Comparison of ENCODE assay signal across 1 cellular context in genomic region chr1:22048351-22049192, GRCh38.
TF ChIP-seq lines count a peak whose summit lies in the region.

No MANE protein-coding gene starts in this region.

TF ChIP-seq in HepG2, 621 proteins besides CTCF, POLR2A, EP300 and RAD21 (continued from another document):
- peak; percentile 49; the same call in 1 of the 2 replicates for TF ChIP-seq MXD4 (CRISPR knock-in tag; IDR thresholded peaks at IDR 0.05)
- TF ChIP-seq NCOA2 (CRISPR knock-in tag; IDR thresholded peaks at IDR 0.05): peak; percentile 10; the same call in 1 of the 2 replicates
- TF ChIP-seq BHLHE40 (IDR thresholded peaks at IDR 0.05; ENCODE audit: low read length): 0 out of 2 replicates have a peak, but pooled peaks have one; percentile 57
- TF ChIP-seq, protein P1, sequence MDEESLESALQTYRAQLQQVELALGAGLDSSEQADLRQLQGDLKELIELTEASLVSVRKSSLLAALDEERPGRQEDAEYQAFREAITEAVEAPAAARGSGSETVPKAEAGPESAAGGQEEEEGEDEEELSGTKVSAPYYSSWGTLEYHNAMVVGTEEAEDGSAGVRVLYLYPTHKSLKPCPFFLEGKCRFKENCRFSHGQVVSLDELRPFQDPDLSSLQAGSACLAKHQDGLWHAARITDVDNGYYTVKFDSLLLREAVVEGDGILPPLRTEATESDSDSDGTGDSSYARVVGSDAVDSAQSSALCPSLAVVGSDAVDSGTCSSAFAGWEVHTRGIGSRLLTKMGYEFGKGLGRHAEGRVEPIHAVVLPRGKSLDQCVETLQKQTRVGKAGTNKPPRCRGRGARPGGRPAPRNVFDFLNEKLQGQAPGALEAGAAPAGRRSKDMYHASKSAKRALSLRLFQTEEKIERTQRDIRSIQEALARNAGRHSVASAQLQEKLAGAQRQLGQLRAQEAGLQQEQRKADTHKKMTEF (CRISPR knock-in tag; IDR thresholded peaks at IDR 0.05): peak; percentile 49; the same call in 1 of the 2 replicates
- no peak for TF ChIP-seq NFATC3 (CRISPR knock-in tag; IDR thresholded peaks at IDR 0.05)
- peak in 1 of 2 experiments; percentile 65; a peak in 2 of 4 replicates for TF ChIP-seq ATF4 (CRISPR knock-in tag; IDR thresholded peaks at IDR 0.05)
- no peak for TF ChIP-seq JDP2 (CRISPR knock-in tag; IDR thresholded peaks at IDR 0.05; ENCODE audit: borderline replicate concordance)
- TF ChIP-seq NFYB (CRISPR knock-in tag; IDR thresholded peaks at IDR 0.05): peak; percentile 73
- TF ChIP-seq HNF1B (CRISPR knock-in tag; IDR thresholded peaks at IDR 0.05): peak; percentile 44; the same call in 1 of the 2 replicates
- TF ChIP-seq NONO (IDR thresholded peaks at IDR 0.05): no peak
- no peak for TF ChIP-seq NONO (CRISPR knock-in tag; conservative IDR thresholded peaks at IDR 0.05)
- TF ChIP-seq RXRB (CRISPR knock-in tag; IDR thresholded peaks at IDR 0.05; ENCODE audit: borderline replicate concordance): no peak
- no peak for TF ChIP-seq SOX6 (IDR thresholded peaks at IDR 0.05)
- TF ChIP-seq SOX6 (CRISPR knock-in tag; IDR thresholded peaks at IDR 0.05): peak; percentile 23; the same call in 1 of the 2 replicates
- TF ChIP-seq HOMEZ (CRISPR knock-in tag; IDR thresholded peaks at IDR 0.05; ENCODE audit: low read depth): peak; percentile 23; the same call in 1 of the 2 replicates
- peak; percentile 40; the same call in 1 of the 2 replicates for TF ChIP-seq GATAD2A (CRISPR knock-in tag; IDR thresholded peaks at IDR 0.05)
- TF ChIP-seq ZNF501 (CRISPR knock-in tag; IDR thresholded peaks at IDR 0.05): peak; percentile 58
- TF ChIP-seq SAP130 (CRISPR knock-in tag; IDR thresholded peaks at IDR 0.05; ENCODE audit: low read depth): 0 out of 2 replicates have a peak, but pooled peaks have one; percentile 35
- TF ChIP-seq ZNF605 (CRISPR knock-in tag; IDR thresholded peaks at IDR 0.05): 0 out of 2 replicates have a peak, but pooled peaks have one; percentile 27
- no peak for TF ChIP-seq FOXA1 (IDR thresholded peaks at IDR 0.05)
- TF ChIP-seq FOXA1 (CRISPR knock-in tag; IDR thresholded peaks at IDR 0.05): no peak
- TF ChIP-seq ZNF788 (CRISPR knock-in tag; IDR thresholded peaks at IDR 0.05; ENCODE audit: borderline replicate concordance): no peak
- TF ChIP-seq RFX5 (IDR thresholded peaks at IDR 0.05; ENCODE audit: low read depth, low read length): peak; percentile 7; the same call in 1 of the 2 replicates
- TF ChIP-seq, protein P2, sequence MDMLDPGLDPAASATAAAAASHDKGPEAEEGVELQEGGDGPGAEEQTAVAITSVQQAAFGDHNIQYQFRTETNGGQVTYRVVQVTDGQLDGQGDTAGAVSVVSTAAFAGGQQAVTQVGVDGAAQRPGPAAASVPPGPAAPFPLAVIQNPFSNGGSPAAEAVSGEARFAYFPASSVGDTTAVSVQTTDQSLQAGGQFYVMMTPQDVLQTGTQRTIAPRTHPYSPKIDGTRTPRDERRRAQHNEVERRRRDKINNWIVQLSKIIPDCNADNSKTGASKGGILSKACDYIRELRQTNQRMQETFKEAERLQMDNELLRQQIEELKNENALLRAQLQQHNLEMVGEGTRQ (IDR thresholded peaks at IDR 0.05; ENCODE audit: low read depth, low read length): peak; percentile 98
- TF ChIP-seq, protein P2 (CRISPR knock-in tag; IDR thresholded peaks at IDR 0.05; ENCODE audit: borderline replicate concordance): peak; percentile 97; the same call in 1 of the 2 replicates
- peak; percentile 30; the same call in 1 of the 2 replicates for TF ChIP-seq FOXK1 (CRISPR knock-in tag; IDR thresholded peaks at IDR 0.05; ENCODE audit: borderline replicate concordance, low read depth)
- peak; percentile 66; the same call in 1 of the 2 replicates for TF ChIP-seq ARID3A (IDR thresholded peaks at IDR 0.05; ENCODE audit: low read depth, low read length)
- peak; percentile 40; the same call in 1 of the 2 replicates for TF ChIP-seq RFXAP (CRISPR knock-in tag; IDR thresholded peaks at IDR 0.05; ENCODE audit: borderline replicate concordance)
- TF ChIP-seq, protein P3, sequence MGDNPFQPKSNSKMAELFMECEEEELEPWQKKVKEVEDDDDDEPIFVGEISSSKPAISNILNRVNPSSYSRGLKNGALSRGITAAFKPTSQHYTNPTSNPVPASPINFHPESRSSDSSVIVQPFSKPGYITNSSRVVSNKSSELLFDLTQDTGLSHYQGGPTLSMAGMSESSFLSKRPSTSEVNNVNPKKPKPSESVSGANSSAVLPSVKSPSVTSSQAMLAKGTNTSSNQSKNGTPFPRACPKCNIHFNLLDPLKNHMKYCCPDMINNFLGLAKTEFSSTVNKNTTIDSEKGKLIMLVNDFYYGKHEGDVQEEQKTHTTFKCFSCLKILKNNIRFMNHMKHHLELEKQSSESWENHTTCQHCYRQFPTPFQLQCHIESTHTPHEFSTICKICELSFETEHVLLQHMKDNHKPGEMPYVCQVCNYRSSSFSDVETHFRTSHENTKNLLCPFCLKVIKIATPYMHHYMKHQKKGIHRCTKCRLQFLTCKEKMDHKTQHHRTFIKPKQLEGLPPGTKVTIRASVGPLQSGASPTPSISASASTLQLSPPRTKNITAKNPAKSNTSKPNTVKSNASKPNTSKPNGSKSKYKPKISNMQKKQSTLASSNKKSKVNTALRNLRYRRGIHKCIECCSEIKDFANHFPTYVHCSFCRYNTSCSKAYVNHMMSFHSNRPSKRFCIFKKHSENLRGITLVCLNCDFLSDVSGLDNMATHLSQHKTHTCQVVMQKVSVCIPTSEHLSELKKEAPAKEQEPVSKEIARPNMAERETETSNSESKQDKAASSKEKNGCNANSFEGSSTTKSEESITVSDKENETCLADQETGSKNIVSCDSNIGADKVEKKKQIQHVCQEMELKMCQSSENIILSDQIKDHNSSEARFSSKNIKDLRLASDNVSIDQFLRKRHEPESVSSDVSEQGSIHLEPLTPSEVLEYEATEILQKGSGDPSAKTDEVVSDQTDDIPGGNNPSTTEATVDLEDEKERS (CRISPR knock-in tag; IDR thresholded peaks at IDR 0.05): no peak
- TF ChIP-seq, protein P4, sequence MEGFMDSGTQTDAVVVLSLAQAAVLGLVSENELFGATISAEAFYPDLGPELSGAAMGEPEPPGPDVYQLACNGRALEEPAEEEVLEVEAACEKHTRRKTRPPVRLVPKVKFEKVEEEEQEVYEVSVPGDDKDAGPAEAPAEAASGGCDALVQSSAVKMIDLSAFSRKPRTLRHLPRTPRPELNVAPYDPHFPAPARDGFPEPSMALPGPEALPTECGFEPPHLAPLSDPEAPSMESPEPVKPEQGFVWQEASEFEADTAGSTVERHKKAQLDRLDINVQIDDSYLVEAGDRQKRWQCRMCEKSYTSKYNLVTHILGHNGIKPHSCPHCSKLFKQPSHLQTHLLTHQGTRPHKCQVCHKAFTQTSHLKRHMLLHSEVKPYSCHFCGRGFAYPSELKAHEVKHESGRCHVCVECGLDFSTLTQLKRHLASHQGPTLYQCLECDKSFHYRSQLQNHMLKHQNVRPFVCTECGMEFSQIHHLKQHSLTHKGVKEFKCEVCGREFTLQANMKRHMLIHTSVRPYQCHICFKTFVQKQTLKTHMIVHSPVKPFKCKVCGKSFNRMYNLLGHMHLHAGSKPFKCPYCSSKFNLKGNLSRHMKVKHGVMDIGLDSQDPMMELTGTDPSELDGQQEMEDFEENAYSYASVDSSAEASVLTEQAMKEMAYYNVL (CRISPR knock-in tag; IDR thresholded peaks at IDR 0.05; ENCODE audit: borderline replicate concordance): peak; percentile 30; the same call in 1 of the 2 replicates
- no peak for TF ChIP-seq ZNF761 (CRISPR knock-in tag; conservative IDR thresholded peaks at IDR 0.05)
- TF ChIP-seq BCLAF1 (IDR thresholded peaks at IDR 0.05): no peak
